In genomic region chr17:46942441-46943217, GRCh38 we compare ENCODE assay signal across 1 cellular context.
A peak's percentile ranks its signal among the peaks of the same experiment; 100 is the strongest.
TF ChIP-seq lines count a peak whose summit lies in the region.

No MANE protein-coding gene starts in this region.

TF ChIP-seq in K562, 482 proteins besides CTCF, POLR2A, EP300 and RAD21 (continues in another document):
- no peak for TF ChIP-seq ZNF436 (CRISPR knock-in tag; IDR thresholded peaks at IDR 0.05)
- TF ChIP-seq, protein P1, sequence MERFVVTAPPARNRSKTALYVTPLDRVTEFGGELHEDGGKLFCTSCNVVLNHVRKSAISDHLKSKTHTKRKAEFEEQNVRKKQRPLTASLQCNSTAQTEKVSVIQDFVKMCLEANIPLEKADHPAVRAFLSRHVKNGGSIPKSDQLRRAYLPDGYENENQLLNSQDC (CRISPR knock-in tag; IDR thresholded peaks at IDR 0.05): no peak
- no peak for TF ChIP-seq RAD51 (IDR thresholded peaks at IDR 0.05; ENCODE audit: borderline replicate concordance, low read depth)
- TF ChIP-seq ZNF134 (CRISPR knock-in tag; conservative IDR thresholded peaks at IDR 0.05): no peak
- TF ChIP-seq SMAD3 (CRISPR knock-in tag; conservative IDR thresholded peaks at IDR 0.05): no peak
- no peak for TF ChIP-seq ZNF717 (CRISPR knock-in tag; IDR thresholded peaks at IDR 0.05)
- no peak for TF ChIP-seq CC2D1A (IDR thresholded peaks at IDR 0.05)
- no peak for TF ChIP-seq MNT (conservative IDR thresholded peaks at IDR 0.05)
- TF ChIP-seq POLR2AphosphoS5 (IDR thresholded peaks at IDR 0.05; ENCODE audit: control insufficient read depth, insufficient read depth, low read depth, low read length): peak; percentile 16; the same call in 1 of the 2 replicates
- no peak for TF ChIP-seq ZMIZ1 (IDR thresholded peaks at IDR 0.05; ENCODE audit: low read depth in 2 of 2, low read length in 2 of 2)
- TF ChIP-seq ZFP1 (CRISPR knock-in tag; IDR thresholded peaks at IDR 0.05): no peak
- no peak for TF ChIP-seq RBM34 (IDR thresholded peaks at IDR 0.05; ENCODE audit: borderline replicate concordance, insufficient read depth, low read length)
- no peak for TF ChIP-seq ESRRA (IDR thresholded peaks at IDR 0.05; ENCODE audit: borderline replicate concordance, low read depth)
- TF ChIP-seq NR4A1 (CRISPR knock-in tag; IDR thresholded peaks at IDR 0.05): no peak
- TF ChIP-seq NR4A1 (tag; IDR thresholded peaks at IDR 0.05): no peak
- TF ChIP-seq MEF2A (IDR thresholded peaks at IDR 0.05; ENCODE audit: control insufficient read depth, low read depth, low read length): no peak
- 0 out of 4 replicates have a peak, but pooled peaks of 1 of the 2 experiments have one; percentile 36 for TF ChIP-seq NONO (IDR thresholded peaks at IDR 0.05; ENCODE audit: low read depth in 2 of 2, low read length in 1 of 2)
- TF ChIP-seq ZNF143 (CRISPR knock-in tag; IDR thresholded peaks at IDR 0.05): no peak
- TF ChIP-seq TCF7L2 (IDR thresholded peaks at IDR 0.05; ENCODE audit: low read depth, low read length): no peak
- no peak for TF ChIP-seq LARP7 (IDR thresholded peaks at IDR 0.05)
- no peak for TF ChIP-seq TOE1 (IDR thresholded peaks at IDR 0.05; ENCODE audit: borderline replicate concordance)
- 0 out of 2 replicates have a peak, but pooled peaks have one; percentile 32 for TF ChIP-seq TOE1 (CRISPR knock-in tag; IDR thresholded peaks at IDR 0.05; ENCODE audit: borderline replicate concordance, low read depth)
- TF ChIP-seq ZNF41 (CRISPR knock-in tag; conservative IDR thresholded peaks at IDR 0.05): no peak
- TF ChIP-seq TBP (optimal IDR thresholded peaks at IDR 0.05; ENCODE audit: low read depth, low read length): no peak
- TF ChIP-seq, protein P2, sequence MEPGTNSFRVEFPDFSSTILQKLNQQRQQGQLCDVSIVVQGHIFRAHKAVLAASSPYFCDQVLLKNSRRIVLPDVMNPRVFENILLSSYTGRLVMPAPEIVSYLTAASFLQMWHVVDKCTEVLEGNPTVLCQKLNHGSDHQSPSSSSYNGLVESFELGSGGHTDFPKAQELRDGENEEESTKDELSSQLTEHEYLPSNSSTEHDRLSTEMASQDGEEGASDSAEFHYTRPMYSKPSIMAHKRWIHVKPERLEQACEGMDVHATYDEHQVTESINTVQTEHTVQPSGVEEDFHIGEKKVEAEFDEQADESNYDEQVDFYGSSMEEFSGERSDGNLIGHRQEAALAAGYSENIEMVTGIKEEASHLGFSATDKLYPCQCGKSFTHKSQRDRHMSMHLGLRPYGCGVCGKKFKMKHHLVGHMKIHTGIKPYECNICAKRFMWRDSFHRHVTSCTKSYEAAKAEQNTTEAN (CRISPR knock-in tag; IDR thresholded peaks at IDR 0.05): no peak
- TF ChIP-seq, protein P3, sequence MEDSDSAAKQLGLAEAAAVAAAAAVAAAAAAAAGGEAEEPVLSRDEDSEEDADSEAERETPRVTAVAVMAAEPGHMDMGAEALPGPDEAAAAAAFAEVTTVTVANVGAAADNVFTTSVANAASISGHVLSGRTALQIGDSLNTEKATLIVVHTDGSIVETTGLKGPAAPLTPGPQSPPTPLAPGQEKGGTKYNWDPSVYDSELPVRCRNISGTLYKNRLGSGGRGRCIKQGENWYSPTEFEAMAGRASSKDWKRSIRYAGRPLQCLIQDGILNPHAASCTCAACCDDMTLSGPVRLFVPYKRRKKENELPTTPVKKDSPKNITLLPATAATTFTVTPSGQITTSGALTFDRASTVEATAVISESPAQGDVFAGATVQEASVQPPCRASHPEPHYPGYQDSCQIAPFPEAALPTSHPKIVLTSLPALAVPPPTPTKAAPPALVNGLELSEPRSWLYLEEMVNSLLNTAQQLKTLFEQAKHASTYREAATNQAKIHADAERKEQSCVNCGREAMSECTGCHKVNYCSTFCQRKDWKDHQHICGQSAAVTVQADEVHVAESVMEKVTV (CRISPR knock-in tag; IDR thresholded peaks at IDR 0.05): peak; percentile 59; the same call in 1 of the 2 replicates
- TF ChIP-seq, protein P4, sequence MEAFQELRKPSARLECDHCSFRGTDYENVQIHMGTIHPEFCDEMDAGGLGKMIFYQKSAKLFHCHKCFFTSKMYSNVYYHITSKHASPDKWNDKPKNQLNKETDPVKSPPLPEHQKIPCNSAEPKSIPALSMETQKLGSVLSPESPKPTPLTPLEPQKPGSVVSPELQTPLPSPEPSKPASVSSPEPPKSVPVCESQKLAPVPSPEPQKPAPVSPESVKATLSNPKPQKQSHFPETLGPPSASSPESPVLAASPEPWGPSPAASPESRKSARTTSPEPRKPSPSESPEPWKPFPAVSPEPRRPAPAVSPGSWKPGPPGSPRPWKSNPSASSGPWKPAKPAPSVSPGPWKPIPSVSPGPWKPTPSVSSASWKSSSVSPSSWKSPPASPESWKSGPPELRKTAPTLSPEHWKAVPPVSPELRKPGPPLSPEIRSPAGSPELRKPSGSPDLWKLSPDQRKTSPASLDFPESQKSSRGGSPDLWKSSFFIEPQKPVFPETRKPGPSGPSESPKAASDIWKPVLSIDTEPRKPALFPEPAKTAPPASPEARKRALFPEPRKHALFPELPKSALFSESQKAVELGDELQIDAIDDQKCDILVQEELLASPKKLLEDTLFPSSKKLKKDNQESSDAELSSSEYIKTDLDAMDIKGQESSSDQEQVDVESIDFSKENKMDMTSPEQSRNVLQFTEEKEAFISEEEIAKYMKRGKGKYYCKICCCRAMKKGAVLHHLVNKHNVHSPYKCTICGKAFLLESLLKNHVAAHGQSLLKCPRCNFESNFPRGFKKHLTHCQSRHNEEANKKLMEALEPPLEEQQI (IDR thresholded peaks at IDR 0.05): no peak
- TF ChIP-seq CBFB (CRISPR knock-in tag; IDR thresholded peaks at IDR 0.05): no peak
- TF ChIP-seq ZNF24 (IDR thresholded peaks at IDR 0.05): no peak
- no peak for TF ChIP-seq KDM5B (IDR thresholded peaks at IDR 0.05; ENCODE audit: insufficient replicate concordance, low read depth, low read length)
- no peak for TF ChIP-seq SP2 (IDR thresholded peaks at IDR 0.05; ENCODE audit: extremely low read depth, low read depth, low read length, poor library complexity, severe bottlenecking)
- TF ChIP-seq ADNP (tag; IDR thresholded peaks at IDR 0.05): no peak
- TF ChIP-seq LCOR (CRISPR knock-in tag; IDR thresholded peaks at IDR 0.05): no peak
- TF ChIP-seq NFYB (IDR thresholded peaks at IDR 0.05; ENCODE audit: extremely low read depth, insufficient read length): no peak
- TF ChIP-seq CEBPG (CRISPR knock-in tag; IDR thresholded peaks at IDR 0.05): 0 out of 2 replicates have a peak, but pooled peaks have one; percentile 46
- peak in 1 of 2 experiments; percentile 44; a peak in 1 of 4 replicates for TF ChIP-seq CEBPG (tag; conservative IDR thresholded peaks at IDR 0.05 in 1 of 2, IDR thresholded peaks at IDR 0.05 in 1 of 2)
- no peak for TF ChIP-seq PPARD (CRISPR knock-in tag; IDR thresholded peaks at IDR 0.05)
- no peak for TF ChIP-seq PRDM10 (IDR thresholded peaks at IDR 0.05; ENCODE audit: partially characterized antibody)
- no peak for TF ChIP-seq ZNF316 (IDR thresholded peaks at IDR 0.05)
- TF ChIP-seq, protein P5, sequence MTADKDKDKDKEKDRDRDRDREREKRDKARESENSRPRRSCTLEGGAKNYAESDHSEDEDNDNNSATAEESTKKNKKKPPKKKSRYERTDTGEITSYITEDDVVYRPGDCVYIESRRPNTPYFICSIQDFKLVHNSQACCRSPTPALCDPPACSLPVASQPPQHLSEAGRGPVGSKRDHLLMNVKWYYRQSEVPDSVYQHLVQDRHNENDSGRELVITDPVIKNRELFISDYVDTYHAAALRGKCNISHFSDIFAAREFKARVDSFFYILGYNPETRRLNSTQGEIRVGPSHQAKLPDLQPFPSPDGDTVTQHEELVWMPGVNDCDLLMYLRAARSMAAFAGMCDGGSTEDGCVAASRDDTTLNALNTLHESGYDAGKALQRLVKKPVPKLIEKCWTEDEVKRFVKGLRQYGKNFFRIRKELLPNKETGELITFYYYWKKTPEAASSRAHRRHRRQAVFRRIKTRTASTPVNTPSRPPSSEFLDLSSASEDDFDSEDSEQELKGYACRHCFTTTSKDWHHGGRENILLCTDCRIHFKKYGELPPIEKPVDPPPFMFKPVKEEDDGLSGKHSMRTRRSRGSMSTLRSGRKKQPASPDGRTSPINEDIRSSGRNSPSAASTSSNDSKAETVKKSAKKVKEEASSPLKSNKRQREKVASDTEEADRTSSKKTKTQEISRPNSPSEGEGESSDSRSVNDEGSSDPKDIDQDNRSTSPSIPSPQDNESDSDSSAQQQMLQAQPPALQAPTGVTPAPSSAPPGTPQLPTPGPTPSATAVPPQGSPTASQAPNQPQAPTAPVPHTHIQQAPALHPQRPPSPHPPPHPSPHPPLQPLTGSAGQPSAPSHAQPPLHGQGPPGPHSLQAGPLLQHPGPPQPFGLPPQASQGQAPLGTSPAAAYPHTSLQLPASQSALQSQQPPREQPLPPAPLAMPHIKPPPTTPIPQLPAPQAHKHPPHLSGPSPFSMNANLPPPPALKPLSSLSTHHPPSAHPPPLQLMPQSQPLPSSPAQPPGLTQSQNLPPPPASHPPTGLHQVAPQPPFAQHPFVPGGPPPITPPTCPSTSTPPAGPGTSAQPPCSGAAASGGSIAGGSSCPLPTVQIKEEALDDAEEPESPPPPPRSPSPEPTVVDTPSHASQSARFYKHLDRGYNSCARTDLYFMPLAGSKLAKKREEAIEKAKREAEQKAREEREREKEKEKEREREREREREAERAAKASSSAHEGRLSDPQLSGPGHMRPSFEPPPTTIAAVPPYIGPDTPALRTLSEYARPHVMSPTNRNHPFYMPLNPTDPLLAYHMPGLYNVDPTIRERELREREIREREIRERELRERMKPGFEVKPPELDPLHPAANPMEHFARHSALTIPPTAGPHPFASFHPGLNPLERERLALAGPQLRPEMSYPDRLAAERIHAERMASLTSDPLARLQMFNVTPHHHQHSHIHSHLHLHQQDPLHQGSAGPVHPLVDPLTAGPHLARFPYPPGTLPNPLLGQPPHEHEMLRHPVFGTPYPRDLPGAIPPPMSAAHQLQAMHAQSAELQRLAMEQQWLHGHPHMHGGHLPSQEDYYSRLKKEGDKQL (CRISPR knock-in tag; IDR thresholded peaks at IDR 0.05; ENCODE audit: borderline replicate concordance): no peak
- TF ChIP-seq MCM7 (IDR thresholded peaks at IDR 0.05): no peak
